Comparison of ENCODE assay signal across 15 cellular contexts in the genomic region with DNA sequence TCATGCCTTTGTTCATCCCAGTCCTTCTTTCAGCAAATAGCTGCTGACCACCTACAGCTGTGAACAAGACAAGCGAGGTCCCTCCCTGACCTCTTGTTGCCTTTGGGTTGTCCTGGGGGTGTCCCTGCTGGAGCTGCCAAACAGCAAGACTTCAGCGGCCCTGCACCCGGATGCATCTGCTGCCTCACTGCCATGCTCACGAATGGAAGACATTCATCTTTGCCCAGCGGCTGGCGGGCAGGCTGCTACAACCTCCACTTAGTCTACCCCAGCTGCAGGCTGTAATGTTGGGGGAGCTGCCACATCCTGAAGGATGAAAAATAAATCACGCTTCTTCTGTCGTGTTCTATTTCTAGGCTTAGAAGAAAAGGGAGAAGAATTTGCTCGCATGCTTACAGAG.
DNase-seq lines count a peak whose midpoint lies in the region; ATAC-seq and TF ChIP-seq lines count a peak whose summit lies in the region.
"Had no signal": no experiment of that assay in that cellular context is flagged by ENCODE, and none has a peak within 500 bp of the region (broad histone marks: within the 10 kb centered on the region; RNA-seq: fewer than 3 reads in every experiment).

No MANE protein-coding gene starts in this region.

- no CpG with 5 or more reads among the region's 9 CpGs for WGBS in trophoblast cell (ENCODE audit: extremely low coverage, insufficient coverage, insufficient read length)
- WGBS in transverse colon (ENCODE audit: low coverage in 1 of 2), 2 donors = 77 to 100% methylated on average over 4 to 9 of the region's 9 CpGs

- peaks cover 30% of the 10 kb centered on the region for H3K36me3 ChIP-seq in muscle layer of colon (ENCODE audit: insufficient read depth, low read length)
- peaks cover 30 to 45% of the 10 kb centered on the region in 2 experiments for H3K36me3 ChIP-seq in trophoblast cell (ENCODE audit: control insufficient read depth in 1 of 2, insufficient read depth in 2 of 2, low read length in 2 of 2)
- H3K36me3 ChIP-seq in transverse colon = peaks cover 0 to 37% (median 18%) of the 10 kb centered on the region in 4 donors
- peaks cover 49% of the 10 kb centered on the region for H3K36me3 ChIP-seq in SJCRH30
- H3K36me3 ChIP-seq: BE2C had no signal

- H3K79me1 ChIP-seq in trophoblast cell (ENCODE audit: low read length) = no peaks in the 10 kb centered on the region

- no peak overlapping the region for H2BK5ac ChIP-seq in trophoblast cell (ENCODE audit: low read depth, low read length, poor library complexity)

- no peak overlapping the region for H2AFZ ChIP-seq in trophoblast cell (ENCODE audit: insufficient read depth, low read length, poor library complexity)
- H2AFZ ChIP-seq: GM23338 had no signal

- H3K9me3 ChIP-seq in muscle layer of colon (ENCODE audit: low read length) (no peaks in the 10 kb centered on the region), trophoblast cell (ENCODE audit: insufficient read depth, low read depth, low read length) (peaks cover 2% of the 10 kb centered on the region), transverse colon (no peaks in the 10 kb centered on the region), SJCRH30 (replicated peaks) (no peaks in the 10 kb centered on the region)
- H3K9me3 ChIP-seq: A549, BE2C had no signal

- no peak overlapping the region for H3K18ac ChIP-seq in trophoblast cell (ENCODE audit: low read length)

- H3K4me1 ChIP-seq in muscle layer of colon (ENCODE audit: insufficient read depth, low read length) (peaks cover 63% of the 10 kb centered on the region), trophoblast cell (ENCODE audit: control insufficient read depth in 1 of 2, insufficient read depth in 2 of 2, low read length in 2 of 2) (no peaks in the 10 kb centered on the region), transverse colon (peaks cover 0 to 13% (median 5%) of the 10 kb centered on the region in 4 donors), SJCRH30 (no peaks in the 10 kb centered on the region)
- H3K4me1 ChIP-seq: A549 had no signal

- H3K9ac ChIP-seq in muscle layer of colon (ENCODE audit: low read length) (no peak overlapping the region), trophoblast cell (ENCODE audit: low read length) (no peak overlapping the region)

- H3K4ac ChIP-seq in trophoblast cell (ENCODE audit: low read depth, low read length) = no peak overlapping the region

- DNase-seq in trophoblast cell (no peak), transverse colon (no peak), SJCRH30 (no peak), NCI-H2227 (lab: John Stamatoyannopoulos, UW; ENCODE audit: unreplicated experiment) (no peak)
- DNase-seq: BE2C; CD4-positive, alpha-beta memory T cell; DMS79; EL; H7 had no signal

- H3K27me3 ChIP-seq in muscle layer of colon (ENCODE audit: control insufficient read depth in 1 of 2, insufficient read depth in 2 of 2, low read length in 2 of 2) (no peaks in the 10 kb centered on the region), trophoblast cell (ENCODE audit: insufficient read depth, low read length) (no peaks in the 10 kb centered on the region), transverse colon (no peaks in the 10 kb centered on the region), SJCRH30 (no peaks in the 10 kb centered on the region)
- H3K27me3 ChIP-seq: BE2C had no signal

- in situ Hi-C loops in transverse colon (cut with MboI; ENCODE audit: low pct_ligation_motif_present in 1 of 4, low pct_unique_long_range_greater_than_20kb in 1 of 4, low sequenced_read_pairs in 3 of 4) = no loop called here

- H4K12ac ChIP-seq in trophoblast cell (ENCODE audit: low read depth, low read length) = no peak overlapping the region

- H2AK5ac ChIP-seq in trophoblast cell (ENCODE audit: low read length) = no peak overlapping the region

- no peak overlapping the region for H3K4me3 ChIP-seq in muscle layer of colon (ENCODE audit: low read depth in 1 of 2, low read length in 2 of 2)
- H3K4me3 ChIP-seq in trophoblast cell (ENCODE audit: low read depth, low read length) = peak overlapping the region; percentile 16
- no peak overlapping the region for H3K4me3 ChIP-seq in transverse colon
- H3K4me3 ChIP-seq in SJCRH30 = no peak overlapping the region
- H3K4me3 ChIP-seq: A549, GM23338 had no signal

- H3K14ac ChIP-seq in trophoblast cell (ENCODE audit: low read length) = no peak overlapping the region

- no peak for ATAC-seq in HG03571 (IDR thresholded peaks at IDR 0.05; ENCODE audit: unreplicated experiment)
- ATAC-seq: A549, GM23338 had no signal

- H4K8ac ChIP-seq in trophoblast cell (ENCODE audit: low read depth, low read length) = no peak overlapping the region

- TF ChIP-seq POLR2A in transverse colon (IDR thresholded peaks at IDR 0.05) = no peak

- TF ChIP-seq EP300 in transverse colon (IDR thresholded peaks at IDR 0.05; ENCODE audit: low read depth) = no peak

- H3K79me2 ChIP-seq in trophoblast cell (ENCODE audit: control insufficient read depth, insufficient read depth, low read length, poor library complexity) = no peaks in the 10 kb centered on the region

- no peak for TF ChIP-seq CTCF in transverse colon (IDR thresholded peaks at IDR 0.05)

- no peak overlapping the region for H3K23ac ChIP-seq in trophoblast cell (ENCODE audit: low read length)

- no peak overlapping the region for H4K91ac ChIP-seq in trophoblast cell (ENCODE audit: low read depth, low read length)

- H2BK12ac ChIP-seq in trophoblast cell (ENCODE audit: low read length) = no peak overlapping the region

- H3K4me2 ChIP-seq in trophoblast cell (ENCODE audit: low read length) = no peak overlapping the region
- H3K4me2 ChIP-seq: A549, GM23338 had no signal

- H3K27ac ChIP-seq in cingulate gyrus (ENCODE audit: low read depth, low read length) (peak overlapping the region; percentile 10), muscle layer of colon (ENCODE audit: low read depth, low read length) (peak overlapping the region; percentile 48), trophoblast cell (ENCODE audit: low read depth, low read length) (no peak overlapping the region), transverse colon (peak overlapping the region; percentile 40 to 76 (median 58)), SJCRH30 (no peak overlapping the region)
- H3K27ac ChIP-seq: A549, C4-2B had no signal

- H2BK120ac ChIP-seq in trophoblast cell (ENCODE audit: insufficient read depth, low read length, poor library complexity) = no peak overlapping the region

- intact Hi-C loops in transverse colon (cut with DNase I; ENCODE audit: low total_unique reads) = no loop called here

Comparison
In these comparisons a context has a peak if more than half of its experiments do, and no peak if none do; other contexts are left out.
1. H3K27ac ChIP-seq: peak in cingulate gyrus (single experiment), muscle layer of colon (single experiment) and transverse colon (4 of 4); none in trophoblast cell (single experiment) and SJCRH30 (single experiment).